Comparison of ENCODE assay signal across 8 cellular contexts in the genomic region with DNA sequence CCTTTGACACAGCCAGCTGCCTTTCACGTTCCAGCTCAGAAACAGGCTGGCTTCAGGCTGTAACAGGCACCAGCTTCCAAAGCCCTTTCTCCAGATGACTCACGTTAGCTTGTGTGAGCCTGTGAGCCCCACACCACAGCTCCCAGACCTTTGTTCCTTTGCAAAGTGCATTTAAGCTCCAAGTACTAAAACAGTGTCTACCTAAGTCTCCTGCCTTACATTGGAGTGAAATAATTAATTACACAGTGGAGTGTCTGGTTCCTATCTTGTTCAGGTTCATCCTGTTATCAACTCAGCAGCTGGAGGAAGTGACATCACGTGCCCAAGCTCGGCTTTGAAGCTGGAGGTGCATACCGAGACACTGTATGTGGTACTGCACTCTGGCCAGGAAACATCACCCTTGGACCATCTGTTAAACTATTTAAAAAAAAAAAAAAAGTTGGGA.
DNase-seq lines count a peak whose midpoint lies in the region; ATAC-seq and TF ChIP-seq lines count a peak whose summit lies in the region.

No MANE protein-coding gene starts in this region.

- H3K9me3 ChIP-seq in smooth muscle cell (replicated peaks; ENCODE audit: low read depth), result no peaks in the 10 kb centered on the region

- no peaks in the 10 kb centered on the region for H3K36me3 ChIP-seq in smooth muscle cell (ENCODE audit: low read depth)

- no peaks in the 10 kb centered on the region for H3K27me3 ChIP-seq in smooth muscle cell (ENCODE audit: low read depth)

- H3K4me1 ChIP-seq in smooth muscle cell (ENCODE audit: low read depth), result peaks cover 32% of the 10 kb centered on the region

- H4K20me1 ChIP-seq in smooth muscle cell (ENCODE audit: low read depth), result no peaks in the 10 kb centered on the region

- no peak for ATAC-seq in HG03139 (IDR thresholded peaks at IDR 0.05; ENCODE audit: unreplicated experiment)
- ATAC-seq in HG03039 (IDR thresholded peaks at IDR 0.05; ENCODE audit: unreplicated experiment), result no peak

- H3K4me2 ChIP-seq in smooth muscle cell, result peak overlapping the region; percentile 76

- no peaks in the 10 kb centered on the region for H3K79me2 ChIP-seq in smooth muscle cell (ENCODE audit: low read depth)

- H2AFZ ChIP-seq in smooth muscle cell (ENCODE audit: low read depth), result no peak overlapping the region

- DNase-seq in AG08395 (ENCODE audit: low spot score) (peak; percentile 64), HCEC 1CT (peak; percentile 39), T follicular helper cell (ENCODE audit: low read depth) (peak; percentile 62), astrocyte of the hippocampus (ENCODE audit: low read depth, low spot score) (peak; percentile 88), inferior parietal cortex (ENCODE audit: extremely low spot score) (peak; percentile 74), smooth muscle cell (lab: John Stamatoyannopoulos, UW; ENCODE audit: unreplicated experiment) (no peak)

- peaks cover 16% of the 10 kb centered on the region for H3F3A ChIP-seq in smooth muscle cell (ENCODE audit: low read depth)

- H3K9ac ChIP-seq in smooth muscle cell (ENCODE audit: low read depth), result no peak overlapping the region

- no peak for TF ChIP-seq CTCF in smooth muscle cell (IDR thresholded peaks at IDR 0.05; ENCODE audit: borderline replicate concordance, insufficient read depth, poor library complexity, severe bottlenecking)

- no peak overlapping the region for H3K4me3 ChIP-seq in smooth muscle cell

- WGBS in smooth muscle cell (ENCODE audit: low lambda C conversion rate), result 8% methylated on average over 5 of the region's 5 CpGs

- peak overlapping the region; percentile 58 for H3K27ac ChIP-seq in smooth muscle cell (ENCODE audit: low read depth)
